ENCODE assay signal across 8 cellular contexts in genomic region chr16:49754495-49755290, GRCh38.
DNase-seq lines count a peak whose midpoint lies in the region; ATAC-seq, FAIRE-seq and TF ChIP-seq lines count a peak whose summit lies in the region.

No MANE protein-coding gene starts in this region.

- H3K9me1 ChIP-seq in K562 (ENCODE audit: control insufficient read depth, insufficient read depth, low read length): no peaks in the 10 kb centered on the region

- H3K27me3 ChIP-seq in HAP-1 (ENCODE audit: low read depth) (no peaks in the 10 kb centered on the region), K562 (ENCODE audit: control insufficient read depth in 2 of 2, insufficient read depth in 2 of 2, low read length in 2 of 2) (peaks cover 13 to 72% of the 10 kb centered on the region in 2 experiments; a peak in 3 of 5 replicates), layer of hippocampus (ENCODE audit: control insufficient read depth, insufficient read depth, low read length) (peaks cover 2% of the 10 kb centered on the region), small intestine (ENCODE audit: control insufficient read depth in 2 of 2, insufficient read depth in 2 of 2, low read length in 2 of 2) (peaks cover 0 to 3% of the 10 kb centered on the region in 2 donors), MG63 (no peaks in the 10 kb centered on the region)

- BruUV-seq in K562 (replicated peaks; lab: Mats Ljungman, UMichigan): no TSS peak

- in situ Hi-C loops in HAP-1 (cut with MboI; ENCODE audit: low sequenced_read_pairs) (no loop called here), K562 (cut with MboI) (no loop called here)

- H3K4me3 ChIP-seq in HAP-1 (peak overlapping the region; percentile 10), K562 (no peak overlapping the region), small intestine (ENCODE audit: low read depth in 1 of 2, low read length in 2 of 2) (no peak overlapping the region), MG63 (no peak overlapping the region)

- no peak for TF ChIP-seq CTCF in K562 (IDR thresholded peaks at IDR 0.05 in 2 of 3, conservative IDR thresholded peaks at IDR 0.05 in 1 of 3; ENCODE audit: insufficient read depth in 2 of 3, low read depth in 1 of 3, low read length in 3 of 3)

- CTCF ChIA-PET in K562 (lab: Yijun Ruan, JAX; ENCODE audit: low intra/inter-chr PET ratio): no interaction called here

- 0 out of 2 replicates have a peak, but pooled peaks cover 3% of the 10 kb centered on the region for H4K20me1 ChIP-seq in K562 (replicated peaks; ENCODE audit: control insufficient read depth, insufficient read depth, low read length)

- WGBS in K562 (ENCODE audit: insufficient coverage, low coverage, missing lambda C conversion rate): under 1% methylated on average over 15 of the region's 20 CpGs
- 17 to 30% (median 26%) methylated on average over 20 of the region's 20 CpGs for WGBS in small intestine, 3 donors

- H3K36me3 ChIP-seq in HAP-1 (replicated peaks) (no peaks in the 10 kb centered on the region), K562 (ENCODE audit: control insufficient read depth, insufficient read depth, low read length) (no peaks in the 10 kb centered on the region), small intestine (ENCODE audit: control insufficient read depth in 2 of 2, insufficient read depth in 2 of 2, low read length in 2 of 2) (no peaks in the 10 kb centered on the region), MG63 (no peaks in the 10 kb centered on the region)

- FAIRE-seq in K562 (lab: Jason Lieb, UNC): no peak
- no peak for FAIRE-seq in small intestine (lab: Jason Lieb, UNC)

- 0 out of 4 replicates have a peak overlapping the region, but pooled peaks of 1 of the 2 experiments have one; percentile 35 for H3K9ac ChIP-seq in K562 (ENCODE audit: insufficient read depth in 1 of 2, low read depth in 2 of 2, low read length in 2 of 2)

- peak; percentile 3 to 39 for DNase-seq in HAP-1 (ENCODE audit: low spot score in 2 of 2)
- no peak for DNase-seq in K562 (ENCODE audit: extremely low read depth in 1 of 4, low spot score in 3 of 4)
- peak; percentile 16 for DNase-seq in small intestine
- no peak for DNase-seq in NCI-H1092 (lab: John Stamatoyannopoulos, UW)
- DNase-seq in MG63: no peak
- DNase-seq in activated T-cell treated with anti-CD3 and anti-CD28 coated beads, Interleukin-2, amount 50 U/mL, for 1 hour: no peak

- H3K4me1 ChIP-seq in HAP-1 (peaks cover 7% of the 10 kb centered on the region), K562 (replicated peaks in 1 of 2; ENCODE audit: control insufficient read depth in 2 of 2, insufficient read depth in 2 of 2, low read length in 2 of 2) (no peaks in the 10 kb centered on the region; a peak in 1 of 5 replicates), small intestine (ENCODE audit: control insufficient read depth in 2 of 2, insufficient read depth in 1 of 2, low read depth in 1 of 2, low read length in 1 of 2) (peaks cover 0 to 3% of the 10 kb centered on the region in 2 donors)

- TF ChIP-seq POLR2A in K562 (conservative IDR thresholded peaks at IDR 0.05): no peak

- H3K79me2 ChIP-seq in K562 (ENCODE audit: control insufficient read depth, insufficient read depth, low read length): no peaks in the 10 kb centered on the region

- intact Hi-C loops in K562 (cut with micrococcal nuclease): no loop called here

- no peak overlapping the region for H3K27ac ChIP-seq in K562 (ENCODE audit: extremely low read depth, low read depth, low read length)
- peak overlapping the region; percentile 16 for H3K27ac ChIP-seq in layer of hippocampus (ENCODE audit: low read depth, low read length)
- H3K27ac ChIP-seq in small intestine (ENCODE audit: low read depth in 1 of 2, low read length in 1 of 2): peak overlapping the region in 1 of 2 donors; percentile 64

- H2AFZ ChIP-seq in K562 (ENCODE audit: low read depth, low read length): no peak overlapping the region

- POLR2A ChIA-PET in K562 (lab: Yijun Ruan, JAX): interaction anchor here (0.7 kb wide), 1 partner anchor 86 kb away, joined by 3 read pairs; no protein-coding TSS in a partner anchor

- peak; percentile 51 for ATAC-seq in K562
- ATAC-seq in GM21381 (IDR thresholded peaks at IDR 0.05; ENCODE audit: unreplicated experiment): no peak

- no peak overlapping the region for H3K4me2 ChIP-seq in K562 (ENCODE audit: insufficient read depth, low read length)

- H3K9me3 ChIP-seq in HAP-1 (no peaks in the 10 kb centered on the region), K562 (replicated peaks; ENCODE audit: control insufficient read depth, insufficient read depth, low read depth, low read length) (no peaks in the 10 kb centered on the region), small intestine (ENCODE audit: control insufficient read depth, low read depth) (no peaks in the 10 kb centered on the region), MG63 (no peaks in the 10 kb centered on the region)

- no peak for TF ChIP-seq RAD21 in K562 (CRISPR knock-in tag; conservative IDR thresholded peaks at IDR 0.05 in 1 of 2, IDR thresholded peaks at IDR 0.05 in 1 of 2)

- TF ChIP-seq EP300 in K562 (IDR thresholded peaks at IDR 0.05; ENCODE audit: low read length): no peak

TF ChIP-seq in K562, 482 proteins besides CTCF, POLR2A, EP300 and RAD21:
- 0 out of 4 replicates have a peak, but pooled peaks of 1 of the 2 experiments have one; percentile 13 for TF ChIP-seq MAZ (CRISPR knock-in tag; conservative IDR thresholded peaks at IDR 0.05 in 1 of 2, IDR thresholded peaks at IDR 0.05 in 1 of 2)
- peak in 1 of 2 experiments; percentile 26 for TF ChIP-seq E2F6 (IDR thresholded peaks at IDR 0.05; ENCODE audit: borderline replicate concordance in 1 of 2, extremely low read depth in 1 of 2, insufficient read depth in 1 of 2, insufficient read length in 1 of 2, low read depth in 1 of 2, low read length in 1 of 2, poor library complexity in 1 of 2, severe bottlenecking in 1 of 2)
- TF ChIP-seq TEAD2 (tag; IDR thresholded peaks at IDR 0.05): no peak
- peak; percentile 35; the same call in 1 of the 2 replicates for TF ChIP-seq L3MBTL2 (IDR thresholded peaks at IDR 0.05)
TF ChIP-seq in K562: peak in this region for 3.

Comparison
In these comparisons a context has a peak if more than half of its experiments do, and no peak if none do; other contexts are left out.
1. DNase-seq: peak in HAP-1 (2 of 2) and small intestine (single experiment); none in K562 (0 of 4), NCI-H1092 (single experiment), MG63 (single experiment) and activated T-cell treated with anti-CD3 and anti-CD28 coated beads, Interleukin-2, amount 50 U/mL, for 1 hour (single experiment).